1 cellular context compared by ENCODE assay signal in genomic region chr16:89143911-89144675, GRCh38.
TF ChIP-seq lines count a peak whose summit lies in the region.

No MANE protein-coding gene starts in this region.

TF ChIP-seq in H1, 55 proteins besides CTCF, POLR2A, EP300 and RAD21:
- TF ChIP-seq CHD2 (IDR thresholded peaks at IDR 0.05; ENCODE audit: low read length) (no peak), CREB1 (IDR thresholded peaks at IDR 0.05) (no peak), ATF3 (IDR thresholded peaks at IDR 0.05; ENCODE audit: insufficient read depth, low read depth, low read length) (no peak), NANOG (IDR thresholded peaks at IDR 0.05; ENCODE audit: insufficient read depth, low read depth, low read length, poor library complexity, severe bottlenecking) (no peak), FOSL1 (IDR thresholded peaks at IDR 0.05; ENCODE audit: insufficient read depth, low read depth, low read length) (no peak), E2F6 (IDR thresholded peaks at IDR 0.05) (no peak)
TF ChIP-seq in H1: peak in this region for 0.
